15 cellular contexts compared by ENCODE assay signal in the genomic region with DNA sequence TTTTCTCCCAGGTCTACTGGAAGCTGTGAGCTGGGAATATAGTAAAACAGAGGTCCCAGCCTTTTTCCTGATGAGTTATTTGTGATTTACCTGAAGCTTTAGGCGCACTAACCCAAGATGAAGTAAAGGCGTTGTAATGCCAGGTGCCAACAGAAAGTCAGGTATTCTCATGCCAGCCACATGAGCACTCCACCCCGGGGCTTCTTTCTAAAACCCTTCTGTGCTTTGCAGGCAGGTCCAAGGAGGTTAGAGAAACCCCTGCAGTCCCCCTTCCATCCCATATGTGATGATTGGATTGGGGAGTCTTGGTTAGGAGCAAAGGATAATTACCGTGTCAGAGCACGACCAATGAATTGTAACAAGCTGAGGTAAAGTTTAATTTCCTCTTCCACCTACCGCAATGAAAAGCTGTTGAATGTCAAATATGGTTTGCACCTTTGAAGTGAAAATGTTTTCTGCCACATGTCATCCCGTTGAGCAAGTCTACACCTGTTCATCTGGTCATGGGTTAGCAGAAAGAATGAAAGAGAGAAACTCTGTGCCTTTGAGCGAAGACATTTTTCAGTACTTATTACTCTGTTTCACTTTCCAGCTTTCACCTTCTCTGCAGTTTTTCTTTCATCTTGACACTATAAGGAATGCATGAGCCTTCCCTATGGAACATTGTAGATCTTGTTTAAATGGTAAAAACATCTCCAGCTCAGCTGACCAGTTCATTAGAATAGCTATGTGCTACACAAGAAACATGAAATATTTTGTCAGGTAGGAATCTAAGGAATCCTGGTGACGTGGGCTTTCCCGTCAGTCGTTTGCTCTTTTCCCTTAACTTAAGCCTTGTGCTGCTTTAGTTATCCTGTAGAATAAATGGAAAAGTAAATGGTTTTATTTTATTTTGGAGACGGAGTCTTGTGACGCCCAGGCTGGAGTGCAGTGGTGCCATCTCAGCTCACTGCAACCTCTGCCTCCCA. TPM values are rescaled to one million over a fixed set of nuclear protein-coding genes. Genes with fewer than 3 reads are reported as not detected.
DNase-seq lines count a peak whose midpoint lies in the region; ATAC-seq and TF ChIP-seq lines count a peak whose summit lies in the region.
"Had no signal": no experiment of that assay in that cellular context is flagged by ENCODE, and none has a peak within 500 bp of the region (broad histone marks: within the 10 kb centered on the region; RNA-seq: fewer than 3 reads in every experiment).

No MANE protein-coding gene starts in this region.

- no peaks in the 10 kb centered on the region for H3K9me3 Mint-ChIP-seq in type B pancreatic cell
- H3K9me3 Mint-ChIP-seq: brain had no signal

- H3K36me3 ChIP-seq in KMS-11 (ENCODE audit: insufficient read depth) (no peaks in the 10 kb centered on the region), gastroesophageal sphincter (no peaks in the 10 kb centered on the region)
- H3K36me3 ChIP-seq: left ventricle myocardium inferior had no signal

- peaks cover 3% of the 10 kb centered on the region for H3K36me3 Mint-ChIP-seq in type B pancreatic cell
- H3K36me3 Mint-ChIP-seq: brain had no signal

- TF ChIP-seq CTCF in KMS-11 (conservative IDR thresholded peaks at IDR 0.05; ENCODE audit: low read depth, low read length) (no peak), gastroesophageal sphincter (IDR thresholded peaks at IDR 0.05) (no peak), type B pancreatic cell (conservative IDR thresholded peaks at IDR 0.05) (no peak)

- H3K9ac ChIP-seq in KMS-11: no peak overlapping the region
- H3K9ac ChIP-seq: parathyroid adenoma had no signal

- H3K4me3 Mint-ChIP-seq in type B pancreatic cell: peak overlapping the region; percentile 71
- H3K4me3 Mint-ChIP-seq: brain had no signal

- H3K27ac Mint-ChIP-seq in type B pancreatic cell: peak overlapping the region; percentile 88
- H3K27ac Mint-ChIP-seq: brain had no signal

- H3K4me3 ChIP-seq in KMS-11 (IDR thresholded peaks at IDR 0.05; ENCODE audit: insufficient read depth, low read depth, low read length) (no peak overlapping the region), gastroesophageal sphincter (no peak overlapping the region)
- H3K4me3 ChIP-seq: left ventricle myocardium inferior had no signal

- no peaks in the 10 kb centered on the region for H3K9me3 ChIP-seq in gastroesophageal sphincter
- H3K9me3 ChIP-seq: left ventricle myocardium inferior had no signal

- H3K4me1 ChIP-seq in KMS-11 (ENCODE audit: low read depth, poor library complexity, severe bottlenecking) (peaks cover 17% of the 10 kb centered on the region), gastroesophageal sphincter (peaks cover 0 to 84% (median 33%) of the 10 kb centered on the region in 3 donors)

- H3K79me2 ChIP-seq in KMS-11 (ENCODE audit: insufficient read depth, low read depth): no peaks in the 10 kb centered on the region
- H3K79me2 ChIP-seq: parathyroid adenoma had no signal

- H3K4me2 ChIP-seq in KMS-11: peak overlapping the region; percentile 58

- H4K20me1 ChIP-seq in KMS-11 (ENCODE audit: insufficient read depth): no peaks in the 10 kb centered on the region

- peaks cover 7% of the 10 kb centered on the region for H3K27me3 Mint-ChIP-seq in type B pancreatic cell
- H3K27me3 Mint-ChIP-seq: brain had no signal

- peaks cover 47% of the 10 kb centered on the region for H3K4me1 Mint-ChIP-seq in type B pancreatic cell (ENCODE audit: unreplicated experiment)

- no peak overlapping the region for H2AFZ ChIP-seq in KMS-11 (ENCODE audit: low read depth)
- H2AFZ ChIP-seq: parathyroid adenoma had no signal

- DNase-seq in DMS53 (lab: John Stamatoyannopoulos, UW): peak; percentile 10
- DNase-seq in DMS53 treated with DMSO at 0.1 percent for 48 hours (lab: John Stamatoyannopoulos, UW; ENCODE audit: unreplicated experiment): no peak
- no peak for DNase-seq in type B pancreatic cell (ENCODE audit: extremely low spot score, unreplicated experiment)
- DNase-seq in central memory CD4-positive, alpha-beta T cell: no peak
- no peak for DNase-seq in SKM-1 (lab: John Stamatoyannopoulos, UW; ENCODE audit: unreplicated experiment)
- DNase-seq: left ventricle myocardium inferior; NCI-H1048; NK-92 treated with Interleukin-12 subunit alpha and Interleukin-12 subunit beta, amount 100 ng/mL, for 24 hours; T-helper 2 cell had no signal

- no peaks in the 10 kb centered on the region; the same call in 1 of the 2 replicates for H3K27me3 ChIP-seq in KMS-11 (ENCODE audit: insufficient read depth, low read depth)
- no peaks in the 10 kb centered on the region for H3K27me3 ChIP-seq in gastroesophageal sphincter

- no peak for TF ChIP-seq POLR2A in gastroesophageal sphincter (IDR thresholded peaks at IDR 0.05)

- 41 to 54% methylated on average over 12 of the region's 13 CpGs for WGBS in gastroesophageal sphincter (ENCODE audit: low coverage in 1 of 2), 2 donors

- peak; percentile 77 for TF ChIP-seq EP300 in gastroesophageal sphincter (IDR thresholded peaks at IDR 0.05)

- peak; percentile 85 for ATAC-seq in gastroesophageal sphincter
- ATAC-seq in GM21528 (IDR thresholded peaks at IDR 0.05; ENCODE audit: low FRiP score, unreplicated experiment): no peak

- H3K27ac ChIP-seq in KMS-11: no peak overlapping the region
- peak overlapping the region; percentile 86 to 100 (median 88) for H3K27ac ChIP-seq in gastroesophageal sphincter
- H3K27ac ChIP-seq: 22Rv1, left ventricle myocardium inferior, parathyroid adenoma had no signal

RNA-seq across cellular contexts. Expression of gene SCHIP1, which starts 55.6 kb away (rescaled TPM):
- 10 to 100 TPM; 19.6 to 47.1 (median 30.2) TPM for total RNA-seq in gastroesophageal sphincter
- total RNA-seq in type B pancreatic cell (ENCODE audit: low replicate concordance): 0.43 and 13.3 TPM in 2 replicates
